ENCODE assay signal across 18 cellular contexts in genomic region chr22:45888221-45889092, GRCh38.
DNase-seq lines count a peak whose midpoint lies in the region; ATAC-seq and TF ChIP-seq lines count a peak whose summit lies in the region.
"Had no signal": no experiment of that assay in that cellular context is flagged by ENCODE, and none has a peak within 500 bp of the region (broad histone marks: within the 10 kb centered on the region; RNA-seq: fewer than 3 reads in every experiment).

No MANE protein-coding gene starts in this region.

- TF ChIP-seq CTCF in RWPE2 (IDR thresholded peaks at IDR 0.05; ENCODE audit: poor library complexity, severe bottlenecking) (no peak), osteoblast (IDR thresholded peaks at IDR 0.05; ENCODE audit: extremely low read depth, low read depth, low read length) (no peak)

- H3K4me2 ChIP-seq in BLaER1 (peak overlapping the region; percentile 29; the same call in 1 of the 2 replicates), osteoblast (ENCODE audit: insufficient read depth, low read length) (no peak overlapping the region)

- ATAC-seq in RWPE2 (ENCODE audit: low read depth) (no peak), right cardiac atrium (no peak), GM18517 (IDR thresholded peaks at IDR 0.05; ENCODE audit: unreplicated experiment) (no peak), HG03378 (IDR thresholded peaks at IDR 0.05; ENCODE audit: unreplicated experiment) (no peak)

- WGBS in right cardiac atrium, result 93% methylated on average over 27 of the region's 27 CpGs

- H4K20me1 ChIP-seq in BLaER1 (peaks cover 32% of the 10 kb centered on the region), osteoblast (ENCODE audit: insufficient read depth, low read length) (no peaks in the 10 kb centered on the region)

- peaks cover 47% of the 10 kb centered on the region for H3K4me1 ChIP-seq in BLaER1
- H3K4me1 ChIP-seq in RWPE2 (ENCODE audit: insufficient read depth, poor library complexity, severe bottlenecking), result peaks cover 11% of the 10 kb centered on the region
- H3K4me1 ChIP-seq in right cardiac atrium (ENCODE audit: control insufficient read depth, insufficient read depth, low read length), result no peaks in the 10 kb centered on the region
- no peaks in the 10 kb centered on the region for H3K4me1 ChIP-seq in osteoblast (ENCODE audit: insufficient read depth, low read length)

- H3K9me3 ChIP-seq in BLaER1 (no peaks in the 10 kb centered on the region), RWPE2 (ENCODE audit: severe bottlenecking) (no peaks in the 10 kb centered on the region), right cardiac atrium (ENCODE audit: control insufficient read depth, low read length) (no peaks in the 10 kb centered on the region), osteoblast (ENCODE audit: low read depth, low read length) (no peaks in the 10 kb centered on the region)
- H3K9me3 ChIP-seq: BE2C had no signal

- DNase-seq in RWPE2 (ENCODE audit: low spot score), result peak; percentile 55
- DNase-seq in right cardiac atrium, result peak; percentile 14 to 36 (median 24)
- peak; percentile 57 for DNase-seq in osteoblast (ENCODE audit: insufficient read length, low spot score, missing footprints)
- no peak for DNase-seq in AML-193 (lab: John Stamatoyannopoulos, UW)
- DNase-seq in pons (ENCODE audit: low spot score), result no peak
- DNase-seq: ACHN, H9, Karpas-422, MM.1S, NCI-H1105 treated with DMSO at 0.1 percent for 48 hours, NCI-H187 treated with DMSO at 0.1 percent for 48 hours, NCI-H446 treated with DMSO at 0.1 percent for 48 hours, NCI-H748 treated with DMSO at 0.1 percent for 48 hours, SIG-M5 had no signal

- H3K9ac ChIP-seq in BLaER1, result no peak overlapping the region

- peaks cover 39% of the 10 kb centered on the region for H3K27me3 ChIP-seq in BLaER1
- H3K27me3 ChIP-seq in RWPE2 (ENCODE audit: insufficient read depth, poor library complexity, severe bottlenecking), result no peaks in the 10 kb centered on the region
- H3K27me3 ChIP-seq in right cardiac atrium (ENCODE audit: control insufficient read depth, insufficient read depth), result no peaks in the 10 kb centered on the region
- peaks cover 17% of the 10 kb centered on the region for H3K27me3 ChIP-seq in osteoblast (ENCODE audit: insufficient read depth, low read length)
- H3K27me3 ChIP-seq: BE2C had no signal

- intact Hi-C loops in right cardiac atrium (cut with DNase I), result no loop called here

- H3K36me3 ChIP-seq in BLaER1 (no peaks in the 10 kb centered on the region), RWPE2 (ENCODE audit: low read depth) (no peaks in the 10 kb centered on the region), osteoblast (ENCODE audit: insufficient read depth, low read length) (no peaks in the 10 kb centered on the region)
- H3K36me3 ChIP-seq: BE2C had no signal

- no peaks in the 10 kb centered on the region for H3K79me2 ChIP-seq in osteoblast (ENCODE audit: insufficient read depth, low read length)

- H3K4me3 ChIP-seq in BLaER1 (no peak overlapping the region), RWPE2 (ENCODE audit: severe bottlenecking) (no peak overlapping the region), right cardiac atrium (ENCODE audit: low read length) (no peak overlapping the region), osteoblast (ENCODE audit: insufficient read depth, low read length) (no peak overlapping the region)

- H2AFZ ChIP-seq in osteoblast (ENCODE audit: low read length), result no peak overlapping the region

- H3K27ac ChIP-seq in BLaER1 (no peak overlapping the region), RWPE2 (ENCODE audit: poor library complexity, severe bottlenecking) (peak overlapping the region; percentile 16), right cardiac atrium (ENCODE audit: low read length) (no peak overlapping the region), osteoblast (ENCODE audit: low read depth, low read length) (no peak overlapping the region)

Comparison
In these comparisons a context has a peak if more than half of its experiments do, and no peak if none do; other contexts are left out.
1. DNase-seq: peak in RWPE2 (single experiment), right cardiac atrium (3 of 3) and osteoblast (single experiment); none in AML-193 (0 of 2) and pons (single experiment).